In genomic region chr9:119365291-119366027, GRCh38 we compare ENCODE assay signal across 9 cellular contexts. TPM values are rescaled to one million over a fixed set of nuclear protein-coding genes. Genes with fewer than 3 reads are reported as not detected.
A peak's percentile ranks its signal among the peaks of the same experiment; 100 is the strongest.
DNase-seq lines count a peak whose midpoint lies in the region; ATAC-seq and TF ChIP-seq lines count a peak whose summit lies in the region.
"Had no signal": no experiment of that assay in that cellular context is flagged by ENCODE, and none has a peak within 500 bp of the region (broad histone marks: within the 10 kb centered on the region; RNA-seq: fewer than 3 reads in every experiment).

No MANE protein-coding gene starts in this region.

- TF ChIP-seq CTCF in 22Rv1 (IDR thresholded peaks at IDR 0.05) (peak; percentile 66), GM12864 (IDR thresholded peaks at IDR 0.05; ENCODE audit: low read depth, low read length, missing control alignments) (peak; percentile 61), neural crest cell (conservative IDR thresholded peaks at IDR 0.05) (peak; percentile 78), tibial nerve (IDR thresholded peaks at IDR 0.05) (peak in 1 of 5 experiments; percentile 18)

- no peak for TF ChIP-seq POLR2A in tibial nerve (IDR thresholded peaks at IDR 0.05)

- H3K27me3 Mint-ChIP-seq in neural crest cell (ENCODE audit: low read depth) = peaks cover 69% of the 10 kb centered on the region
- H3K27me3 Mint-ChIP-seq in activated T-cell treated with anti-CD3 and anti-CD28 coated beads, Interleukin-2, amount 50 U/mL, for 4 hours (ENCODE audit: low read depth) = peaks cover 33% of the 10 kb centered on the region

- no peaks in the 10 kb centered on the region for H3K36me3 Mint-ChIP-seq in neural crest cell (ENCODE audit: low read depth)
- H3K36me3 Mint-ChIP-seq in activated T-cell treated with anti-CD3 and anti-CD28 coated beads, Interleukin-2, amount 50 U/mL, for 4 hours (ENCODE audit: insufficient read depth) = no peaks in the 10 kb centered on the region

- H3K9me3 ChIP-seq in tibial nerve = no peaks in the 10 kb centered on the region

- DNase-seq in GM12864 (ENCODE audit: low read depth) (no peak), NCI-H2227 (lab: John Stamatoyannopoulos, UW; ENCODE audit: unreplicated experiment) (peak; percentile 79), neural crest cell (ENCODE audit: low read depth, low spot score) (peak; percentile 65), tibial nerve (ENCODE audit: low spot score in 2 of 2) (no peak)
- DNase-seq in activated T-cell treated with anti-CD3 and anti-CD28 coated beads, Interleukin-2, amount 50 U/mL, for 4 hours = no peak
- DNase-seq in stimulated activated CD4-positive, alpha-beta T cell treated with anti-CD3 and anti-CD28 coated beads, Interleukin-4, amount 100 ng/mL, for 4 hours = no peak

- H3K4me3 ChIP-seq in GM12864 (ENCODE audit: low read depth, low read length) (no peak overlapping the region), tibial nerve (no peak overlapping the region)

- peaks cover 0 to 12% (median 5%) of the 10 kb centered on the region in 4 donors for H3K4me1 ChIP-seq in tibial nerve

- peaks cover 0 to 34% of the 10 kb centered on the region in 2 donors for H3K27me3 ChIP-seq in tibial nerve

- ATAC-seq in activated T-cell treated with anti-CD3 and anti-CD28 coated beads, Interleukin-2, amount 50 U/mL, for 4 hours = no peak

- no peak overlapping the region for H3K4me3 Mint-ChIP-seq in neural crest cell
- no peak overlapping the region for H3K4me3 Mint-ChIP-seq in activated T-cell treated with anti-CD3 and anti-CD28 coated beads, Interleukin-2, amount 50 U/mL, for 4 hours

- H3K36me3 ChIP-seq in tibial nerve = no peaks in the 10 kb centered on the region

- H3K27ac ChIP-seq in 22Rv1 (no peak overlapping the region), cingulate gyrus (ENCODE audit: low read depth, low read length) (peak overlapping the region; percentile 16), tibial nerve (no peak overlapping the region)

- peaks cover 16% of the 10 kb centered on the region for H3K4me1 Mint-ChIP-seq in neural crest cell
- no peaks in the 10 kb centered on the region for H3K4me1 Mint-ChIP-seq in activated T-cell treated with anti-CD3 and anti-CD28 coated beads, Interleukin-2, amount 50 U/mL, for 4 hours (ENCODE audit: low read depth)

- 14 to 15% methylated on average over 9 of the region's 9 CpGs for WGBS in tibial nerve, 2 donors

- no peak for TF ChIP-seq EP300 in tibial nerve (IDR thresholded peaks at IDR 0.05)

- H3K27ac Mint-ChIP-seq in neural crest cell (ENCODE audit: unreplicated experiment) = no peak overlapping the region

- H3K9me3 Mint-ChIP-seq in neural crest cell = no peaks in the 10 kb centered on the region
- H3K9me3 Mint-ChIP-seq in activated T-cell treated with anti-CD3 and anti-CD28 coated beads, Interleukin-2, amount 50 U/mL, for 4 hours = peaks cover 10% of the 10 kb centered on the region

RNA-seq across cellular contexts. Expression of gene BRINP1, which starts 3.8 kb away (rescaled TPM):
- 0.86 and 0.96 TPM in 2 replicates for total RNA-seq in neural crest cell
- total RNA-seq in tibial nerve = not detected
- not detected for total RNA-seq in activated T-cell treated with anti-CD3 and anti-CD28 coated beads, Interleukin-2, amount 50 U/mL, for 4 hours
- total RNA-seq: subcutaneous adipose tissue had no signal

Comparison
In these comparisons a context has a peak if more than half of its experiments do, and no peak if none do; other contexts are left out.
1. DNase-seq: peak in NCI-H2227 (single experiment) and neural crest cell (single experiment); none in GM12864 (single experiment), tibial nerve (0 of 2), activated T-cell treated with anti-CD3 and anti-CD28 coated beads, Interleukin-2, amount 50 U/mL, for 4 hours (single experiment) and stimulated activated CD4-positive, alpha-beta T cell treated with anti-CD3 and anti-CD28 coated beads, Interleukin-4, amount 100 ng/mL, for 4 hours (0 of 2).